Comparison of ENCODE assay signal across 1 cellular context in genomic region chr11:33652001-33652400, GRCh38.
TF ChIP-seq lines count a peak whose summit lies in the region.

No MANE protein-coding gene starts in this region.

TF ChIP-seq in H1, 55 proteins besides CTCF, POLR2A, EP300 and RAD21 (continued from another document):
- TF ChIP-seq RNF2 (IDR thresholded peaks at IDR 0.05; ENCODE audit: borderline replicate concordance, low read depth, low read length, missing control alignments, poor library complexity, severe bottlenecking) (no peak), SP4 (IDR thresholded peaks at IDR 0.05; ENCODE audit: low read length) (no peak), MAFK (IDR thresholded peaks at IDR 0.05; ENCODE audit: low read depth, low read length) (no peak), RBBP5 (IDR thresholded peaks at IDR 0.05; ENCODE audit: borderline replicate concordance, low read depth, low read length) (no peak), SRF (IDR thresholded peaks at IDR 0.05; ENCODE audit: low read depth, low read length) (no peak), ASH2L (IDR thresholded peaks at IDR 0.05; ENCODE audit: low read length) (no peak), GABPA (IDR thresholded peaks at IDR 0.05; ENCODE audit: borderline replicate concordance, insufficient read depth, low read length) (no peak), JUN (IDR thresholded peaks at IDR 0.05; ENCODE audit: low read depth, low read length) (no peak), E2F6 (IDR thresholded peaks at IDR 0.05) (no peak), ATF3 (IDR thresholded peaks at IDR 0.05; ENCODE audit: insufficient read depth, low read depth, low read length) (no peak)
TF ChIP-seq in H1: peak in this region for 0.
